Comparison of ENCODE assay signal across 8 cellular contexts in genomic region chr20:35541783-35542662, GRCh38.
DNase-seq lines count a peak whose midpoint lies in the region; ATAC-seq, FAIRE-seq and TF ChIP-seq lines count a peak whose summit lies in the region.

Gene ERGIC3, plus strand, starts transcription at chr20:35542078. Its CDS starts 20 bp downstream, at chr20:35542098.

- H3K4me3 ChIP-seq in OCI-LY1 (ENCODE audit: low read depth, low read length, poor library complexity, severe bottlenecking): peak within 1 kb of the TSS; percentile 82

- no peaks in the 10 kb centered on the region for H3K9me3 ChIP-seq in OCI-LY1 (ENCODE audit: low read length)

- DNase-seq in COR-L47 (lab: John Stamatoyannopoulos, UW) (peak; percentile 94), HuH-7 (ENCODE audit: low spot score) (peak; percentile 94), midbrain (lab: John Stamatoyannopoulos, UW) (peak; percentile 95)
- DNase-seq in activated CD8-positive, alpha-beta memory T cell treated with anti-CD3 and anti-CD28 coated beads, Interleukin-2, amount 50 U/mL, for 24 hours (ENCODE audit: extremely low read depth): peak; percentile 94
- peak; percentile 96 to 97 for DNase-seq in stimulated activated CD8-positive, alpha-beta memory T cell treated with anti-CD3 and anti-CD28 coated beads, Interleukin-15, amount 100 ng/mL, for 48 hours (ENCODE audit: low read depth in 2 of 2)

- no peaks in the 10 kb centered on the region for H3K79me2 ChIP-seq in OCI-LY1 (ENCODE audit: insufficient read depth, low read length)

- no peak within 1 kb of the TSS for H3K27ac ChIP-seq in OCI-LY1 (ENCODE audit: low read depth, low read length, poor library complexity, severe bottlenecking)

- FAIRE-seq in endometrium (lab: Jason Lieb, UNC): peak; percentile 70

- peaks cover 21% of the 10 kb centered on the region for H3K36me3 ChIP-seq in OCI-LY1 (ENCODE audit: insufficient read depth, low read length)

- H3F3A ChIP-seq in OCI-LY1 (ENCODE audit: insufficient read depth, low read length): no peaks in the 10 kb centered on the region

- no peaks in the 10 kb centered on the region for H3K27me3 ChIP-seq in OCI-LY1 (ENCODE audit: insufficient read depth, low read length)

- H3K4me1 ChIP-seq in OCI-LY1 (ENCODE audit: insufficient read depth, low read length, severe bottlenecking): peaks cover 27% of the 10 kb centered on the region

- no peaks in the 10 kb centered on the region for H3K9me2 ChIP-seq in OCI-LY1 (ENCODE audit: low read depth, low read length)

- H2AFZ ChIP-seq in OCI-LY1 (ENCODE audit: low read length): no peak within 1 kb of the TSS

- H3K9ac ChIP-seq in OCI-LY1 (ENCODE audit: low read length): peak within 1 kb of the TSS; percentile 77

- no peaks in the 10 kb centered on the region for H4K20me1 ChIP-seq in OCI-LY1 (ENCODE audit: insufficient read depth, low read length)

- H3K4me2 ChIP-seq in OCI-LY1 (ENCODE audit: low read length): peak within 1 kb of the TSS; percentile 69

- peak; percentile 91 for ATAC-seq in GM21390 (IDR thresholded peaks at IDR 0.05; ENCODE audit: unreplicated experiment)

- TF ChIP-seq CTCF in OCI-LY1 (IDR thresholded peaks at IDR 0.05; ENCODE audit: low read length): no peak
